Comparison of ENCODE assay signal across 13 cellular contexts in the genomic region with DNA sequence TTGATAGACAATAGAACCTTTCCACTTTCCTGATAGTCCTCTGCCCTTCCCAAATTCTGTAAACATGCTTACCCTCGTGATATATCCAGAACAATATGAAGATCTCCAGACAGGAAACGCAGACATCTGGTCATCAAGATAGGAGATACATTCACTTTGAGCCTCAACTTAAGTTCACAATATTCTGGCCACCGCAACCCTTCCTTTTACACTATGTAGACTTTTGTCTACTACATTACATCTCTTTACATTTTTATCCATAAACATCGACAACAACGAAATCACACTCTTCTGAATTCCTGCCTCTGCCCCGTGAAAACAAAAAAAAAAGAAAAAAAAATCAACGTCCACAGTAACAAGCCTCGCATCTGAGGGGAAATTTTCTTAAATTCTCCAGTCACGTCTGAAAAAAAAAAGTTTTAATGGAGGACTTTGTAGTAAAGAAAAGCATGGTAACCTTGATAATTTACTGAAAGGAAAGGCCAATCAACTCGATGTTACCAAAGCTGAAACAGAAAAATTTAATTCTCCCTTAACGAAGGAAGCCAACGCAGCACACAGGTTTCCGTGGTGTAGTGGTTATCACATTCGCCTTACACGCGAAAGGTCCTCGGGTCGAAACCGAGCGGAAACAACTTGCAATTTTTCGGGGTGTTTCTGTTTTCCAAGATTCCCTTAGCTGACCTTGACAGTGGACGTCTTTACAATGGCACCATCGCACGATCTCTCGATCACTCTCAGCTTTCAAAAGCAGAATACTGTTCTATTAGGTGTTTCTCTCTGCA. TPM values are rescaled to one million over a fixed set of nuclear protein-coding genes. Genes with fewer than 3 reads are reported as not detected.
A peak's percentile ranks its signal among the peaks of the same experiment; 100 is the strongest.
DNase-seq lines count a peak whose midpoint lies in the region; ATAC-seq and TF ChIP-seq lines count a peak whose summit lies in the region.
"Had no signal": no experiment of that assay in that cellular context is flagged by ENCODE, and none has a peak within 500 bp of the region (broad histone marks: within the 10 kb centered on the region; RNA-seq: fewer than 3 reads in every experiment).

No MANE protein-coding gene starts in this region.

- intact Hi-C loops in activated CD8-positive, alpha-beta T cell treated with anti-CD3 and anti-CD28 coated beads for 36 hours (cut with micrococcal nuclease): loop anchor here (10.0 kb wide), 1 partner anchor 385 kb away; no protein-coding TSS in a partner anchor

- H3K4ac ChIP-seq in neuronal stem cell (ENCODE audit: low read length): no peak overlapping the region

- peaks cover 7 to 84% (median 61%) of the 10 kb centered on the region in 3 experiments for H3K27me3 ChIP-seq in neuronal stem cell (ENCODE audit: control insufficient read depth in 3 of 3, insufficient read depth in 3 of 3, low read depth in 1 of 3, low read length in 3 of 3)

- no peak overlapping the region for H3K27ac ChIP-seq in neuronal stem cell (replicated peaks; ENCODE audit: low read length)

- ATAC-seq in activated CD8-positive, alpha-beta T cell treated with anti-CD3 and anti-CD28 coated beads, Interleukin-2, amount 10 ng/mL, durations not matched to agents 7 days and 5 days: no peak
- ATAC-seq in activated CD8-positive, alpha-beta T cell treated with anti-CD3 and anti-CD28 coated beads for 36 hours: no peak
- ATAC-seq in HG03045 (IDR thresholded peaks at IDR 0.05; ENCODE audit: unreplicated experiment): no peak
- no peak for ATAC-seq in HG03135 (IDR thresholded peaks at IDR 0.05; ENCODE audit: unreplicated experiment)
- ATAC-seq: sciatic nerve had no signal

- POLR2A ChIA-PET in activated CD8-positive, alpha-beta T cell treated with anti-CD3 and anti-CD28 coated beads, Interleukin-2, amount 10 ng/mL, durations not matched to agents 7 days and 5 days (lab: Charles Lee): no interaction called here
- POLR2A ChIA-PET in activated CD8-positive, alpha-beta T cell treated with anti-CD3 and anti-CD28 coated beads for 36 hours (lab: Charles Lee): no interaction called here

- no peaks in the 10 kb centered on the region for H3K79me1 ChIP-seq in neuronal stem cell (ENCODE audit: low read depth, low read length)

- H3K36me3 Mint-ChIP-seq in activated CD8-positive, alpha-beta T cell treated with anti-CD3 and anti-CD28 coated beads, Interleukin-2, amount 10 ng/mL, durations not matched to agents 7 days and 5 days (ENCODE audit: low read depth): peaks cover 18% of the 10 kb centered on the region
- H3K36me3 Mint-ChIP-seq in activated CD8-positive, alpha-beta T cell treated with anti-CD3 and anti-CD28 coated beads for 36 hours (ENCODE audit: low read depth): peaks cover 4% of the 10 kb centered on the region

- H2BK120ac ChIP-seq in neuronal stem cell (ENCODE audit: low read depth, low read length): no peak overlapping the region

- H2BK12ac ChIP-seq in neuronal stem cell (ENCODE audit: low read length): no peak overlapping the region

- peak overlapping the region; percentile 60 for H3K4me2 ChIP-seq in neuronal stem cell (ENCODE audit: insufficient read depth, low read length, poor library complexity, severe bottlenecking)

- no peak overlapping the region for H2BK15ac ChIP-seq in neuronal stem cell (ENCODE audit: low read length)

- peak overlapping the region; percentile 38 for H3K4me3 Mint-ChIP-seq in activated CD8-positive, alpha-beta T cell treated with anti-CD3 and anti-CD28 coated beads, Interleukin-2, amount 10 ng/mL, durations not matched to agents 7 days and 5 days
- H3K4me3 Mint-ChIP-seq in activated CD8-positive, alpha-beta T cell treated with anti-CD3 and anti-CD28 coated beads for 36 hours: no peak overlapping the region

- DNase-seq in activated CD8-positive, alpha-beta T cell treated with anti-CD3 and anti-CD28 coated beads, Interleukin-2, amount 10 ng/mL, durations not matched to agents 7 days and 5 days: no peak
- no peak for DNase-seq in activated CD8-positive, alpha-beta T cell treated with anti-CD3 and anti-CD28 coated beads for 36 hours
- DNase-seq in OCI-M1 (lab: John Stamatoyannopoulos, UW) (peak; percentile 93), epithelial cell of proximal tubule (ENCODE audit: low read depth) (no peak), neuronal stem cell (ENCODE audit: low spot score) (no peak), UCSD-AML1 (lab: John Stamatoyannopoulos, UW; ENCODE audit: unreplicated experiment) (no peak)
- DNase-seq: ACHN, anterior cingulate cortex, hippocampal formation, NCI-H69 had no signal

- no peak overlapping the region for H3K18ac ChIP-seq in neuronal stem cell (ENCODE audit: low read length)

- H3K14ac ChIP-seq in neuronal stem cell (ENCODE audit: low read length): no peak overlapping the region

- H3K9me3 Mint-ChIP-seq in activated CD8-positive, alpha-beta T cell treated with anti-CD3 and anti-CD28 coated beads, Interleukin-2, amount 10 ng/mL, durations not matched to agents 7 days and 5 days (ENCODE audit: insufficient read depth): peaks cover 19% of the 10 kb centered on the region
- peaks cover 28% of the 10 kb centered on the region for H3K9me3 Mint-ChIP-seq in activated CD8-positive, alpha-beta T cell treated with anti-CD3 and anti-CD28 coated beads for 36 hours

- H3K9ac ChIP-seq in neuronal stem cell (ENCODE audit: low read depth, low read length, poor library complexity): no peak overlapping the region

- H4K91ac ChIP-seq in neuronal stem cell (ENCODE audit: low read depth, low read length, poor library complexity): no peak overlapping the region

- no peak overlapping the region for H2BK5ac ChIP-seq in neuronal stem cell (ENCODE audit: low read length)

- TF ChIP-seq CTCF in activated CD8-positive, alpha-beta T cell treated with anti-CD3 and anti-CD28 coated beads for 36 hours (IDR thresholded peaks at IDR 0.05): no peak
- no peak for TF ChIP-seq CTCF in epithelial cell of proximal tubule (conservative IDR thresholded peaks at IDR 0.05; ENCODE audit: low read depth, low read length)

- no peak overlapping the region for H2AK5ac ChIP-seq in neuronal stem cell (ENCODE audit: low read depth, low read length)

- H3K4me3 ChIP-seq in epithelial cell of proximal tubule (ENCODE audit: low read depth, low read length) (peak overlapping the region; percentile 31), neuronal stem cell (ENCODE audit: low read length in 2 of 2) (peak overlapping the region in 1 of 2 donors; percentile 61)

- no peak overlapping the region for H3K23ac ChIP-seq in neuronal stem cell (ENCODE audit: low read depth, low read length, poor library complexity)

- peaks cover 22% of the 10 kb centered on the region for H3K4me1 Mint-ChIP-seq in activated CD8-positive, alpha-beta T cell treated with anti-CD3 and anti-CD28 coated beads, Interleukin-2, amount 10 ng/mL, durations not matched to agents 7 days and 5 days (ENCODE audit: low read depth)
- H3K4me1 Mint-ChIP-seq in activated CD8-positive, alpha-beta T cell treated with anti-CD3 and anti-CD28 coated beads for 36 hours (ENCODE audit: low read depth): peaks cover 11% of the 10 kb centered on the region

- H4K8ac ChIP-seq in neuronal stem cell (ENCODE audit: low read depth, low read length): no peak overlapping the region

- peaks cover 0 to 7% of the 10 kb centered on the region in 2 donors for H3K4me1 ChIP-seq in neuronal stem cell (ENCODE audit: control insufficient read depth in 2 of 2, insufficient read depth in 1 of 2, low read depth in 1 of 2, low read length in 2 of 2)

- CTCF ChIA-PET in activated CD8-positive, alpha-beta T cell treated with anti-CD3 and anti-CD28 coated beads, Interleukin-2, amount 10 ng/mL, durations not matched to agents 7 days and 5 days (lab: Charles Lee): interaction anchor here (1.0 kb wide), 1 partner anchor 16 kb away, joined by 3 read pairs; no protein-coding TSS in a partner anchor
- CTCF ChIA-PET in activated CD8-positive, alpha-beta T cell treated with anti-CD3 and anti-CD28 coated beads for 36 hours (lab: Charles Lee): no interaction called here

- H3K36me3 ChIP-seq in neuronal stem cell (replicated peaks in 1 of 2; ENCODE audit: control insufficient read depth in 2 of 2, insufficient read depth in 2 of 2, low read length in 2 of 2): no peaks in the 10 kb centered on the region

- 100% methylated on average over 2 to 3 of the region's 25 CpGs for WGBS in neuronal stem cell (ENCODE audit: extremely low coverage in 2 of 2, insufficient read length in 2 of 2, insufficient replicate concordance in 1 of 2), 2 donors

- H2AFZ ChIP-seq in neuronal stem cell (ENCODE audit: low read length): no peak overlapping the region

- H3K27me3 Mint-ChIP-seq in activated CD8-positive, alpha-beta T cell treated with anti-CD3 and anti-CD28 coated beads, Interleukin-2, amount 10 ng/mL, durations not matched to agents 7 days and 5 days (ENCODE audit: low read depth): peaks cover 77% of the 10 kb centered on the region
- peaks cover 82% of the 10 kb centered on the region for H3K27me3 Mint-ChIP-seq in activated CD8-positive, alpha-beta T cell treated with anti-CD3 and anti-CD28 coated beads for 36 hours

- H3K27ac Mint-ChIP-seq in activated CD8-positive, alpha-beta T cell treated with anti-CD3 and anti-CD28 coated beads, Interleukin-2, amount 10 ng/mL, durations not matched to agents 7 days and 5 days: no peak overlapping the region
- no peak overlapping the region for H3K27ac Mint-ChIP-seq in activated CD8-positive, alpha-beta T cell treated with anti-CD3 and anti-CD28 coated beads for 36 hours

- H3K9me3 ChIP-seq in neuronal stem cell (replicated peaks in 1 of 2; ENCODE audit: control insufficient read depth in 2 of 2, insufficient read depth in 1 of 2, low read depth in 1 of 2, low read length in 2 of 2): peaks cover 2 to 18% of the 10 kb centered on the region in 2 donors

RNA-seq across cellular contexts. Expression of a gene that starts 21.8 kb away (rescaled TPM):
- total RNA-seq in activated CD8-positive, alpha-beta T cell treated with anti-CD3 and anti-CD28 coated beads, Interleukin-2, amount 10 ng/mL, durations not matched to agents 7 days and 5 days: not detected
- not detected for total RNA-seq in activated CD8-positive, alpha-beta T cell treated with anti-CD3 and anti-CD28 coated beads for 36 hours
- not detected in 2 replicates for total RNA-seq in epithelial cell of proximal tubule
- not detected for polyA plus RNA-seq in neuronal stem cell (2013, experiment 1 of 2)
- polyA plus RNA-seq in neuronal stem cell (2013, experiment 2 of 2): 0.03 TPM
- total RNA-seq: sciatic nerve had no signal

RNA-seq across cellular contexts. Expression of a gene that starts 42.8 kb away (rescaled TPM):
- total RNA-seq in activated CD8-positive, alpha-beta T cell treated with anti-CD3 and anti-CD28 coated beads, Interleukin-2, amount 10 ng/mL, durations not matched to agents 7 days and 5 days: under 1 TPM; 0.81 to 0.82 TPM
- total RNA-seq in activated CD8-positive, alpha-beta T cell treated with anti-CD3 and anti-CD28 coated beads for 36 hours: 1 to 10 TPM in 1 of 2 experiments, under 1 TPM in 1; 0.65 to 1.9 TPM
- total RNA-seq in epithelial cell of proximal tubule: 1.0 and 2.8 TPM in 2 replicates
- 3.2 TPM for polyA plus RNA-seq in neuronal stem cell (2013, experiment 1 of 2)
- polyA plus RNA-seq in neuronal stem cell (2013, experiment 2 of 2): 3.0 TPM
